In the genomic region with DNA sequence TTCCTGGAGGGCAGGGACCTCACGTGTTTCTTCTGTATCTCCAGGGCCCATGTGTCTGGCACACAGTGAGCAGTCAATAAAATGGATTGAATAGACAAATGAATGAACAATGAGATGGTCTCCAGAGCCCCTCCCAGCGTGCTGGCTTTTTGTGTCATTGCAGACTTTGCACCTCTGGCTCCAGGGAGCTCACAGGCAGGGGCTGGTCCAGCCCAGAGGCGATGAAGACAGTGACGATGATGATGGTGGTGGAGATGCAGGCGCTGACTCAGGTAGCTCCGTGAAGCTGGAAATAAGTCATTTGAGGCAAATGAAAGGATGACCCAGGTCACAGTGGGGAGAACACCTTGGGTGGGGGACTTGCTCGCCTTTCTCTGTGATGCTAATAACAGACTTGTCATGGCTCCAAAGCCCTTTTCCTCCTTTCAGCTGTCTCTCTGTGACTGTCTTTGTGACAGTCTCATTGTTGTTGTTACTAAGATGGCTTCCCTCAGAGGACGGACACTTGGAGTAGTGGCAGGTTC, we compare ENCODE assay signal across 10 cellular contexts. TPM values are rescaled to one million over a fixed set of nuclear protein-coding genes. Genes with fewer than 3 reads are reported as not detected.
DNase-seq lines count a peak whose midpoint lies in the region; TF ChIP-seq lines count a peak whose summit lies in the region.
"Had no signal": no experiment of that assay in that cellular context is flagged by ENCODE, and none has a peak within 500 bp of the region (broad histone marks: within the 10 kb centered on the region; RNA-seq: fewer than 3 reads in every experiment).

No MANE protein-coding gene starts in this region.

- DNase-seq in NCI-H146 (lab: John Stamatoyannopoulos, UW) (peak; percentile 46), NCI-H146 treated with DMSO at 0.1 percent for 48 hours (lab: John Stamatoyannopoulos, UW; ENCODE audit: unreplicated experiment) (no peak), SJSA1 (ENCODE audit: low read depth in 1 of 2, low spot score in 2 of 2) (no peak), hepatocyte (ENCODE audit: low spot score) (peak; percentile 28), spleen (no peak), NCI-H2081 (lab: John Stamatoyannopoulos, UW) (no peak), A172 (ENCODE audit: low spot score) (no peak)
- no peak for DNase-seq in stimulated activated CD4-positive, alpha-beta T cell treated with anti-CD3 and anti-CD28 coated beads, Interleukin-4, amount 100 ng/mL, for 1 hour

- no peak for TF ChIP-seq POLR2A in spleen (IDR thresholded peaks at IDR 0.05)

- 32% methylated on average over 8 of the region's 8 CpGs for WGBS in hepatocyte (ENCODE audit: low lambda C conversion rate, missing lambda C conversion rate)
- WGBS in spleen, 5 donors, result 46 to 58% (median 53%) methylated on average over 7 to 8 of the region's 8 CpGs

- H3K9me3 ChIP-seq in SJSA1 (replicated peaks) (no peaks in the 10 kb centered on the region), hepatocyte (ENCODE audit: low read depth) (no peaks in the 10 kb centered on the region), spleen (no peaks in the 10 kb centered on the region)

- peak overlapping the region; percentile 13 for H3K4me3 ChIP-seq in SJSA1
- no peak overlapping the region for H3K4me3 ChIP-seq in hepatocyte
- H3K4me3 ChIP-seq in spleen, result peak overlapping the region in 7 of 8 donors; percentile 3 to 66 (median 26)

- H3K4me2 ChIP-seq in hepatocyte, result peak overlapping the region; percentile 82

- H3K36me3 ChIP-seq in SJSA1 (no peaks in the 10 kb centered on the region), hepatocyte (replicated peaks; ENCODE audit: insufficient read depth, low read depth) (no peaks in the 10 kb centered on the region), spleen (no peaks in the 10 kb centered on the region)

- H3K4me1 ChIP-seq in SJSA1 (replicated peaks) (peaks cover 11% of the 10 kb centered on the region), hepatocyte (ENCODE audit: insufficient read depth) (peaks cover 30% of the 10 kb centered on the region), spleen (peaks cover 0 to 33% (median 23%) of the 10 kb centered on the region in 6 donors)

- no peak overlapping the region for H3K27ac ChIP-seq in SJSA1
- H3K27ac ChIP-seq in hepatocyte, result peak overlapping the region; percentile 60
- H3K27ac ChIP-seq in spleen, result peak overlapping the region in 4 of 8 donors; percentile 27 to 67 (median 32)
- H3K27ac ChIP-seq: 22Rv1 had no signal

- H4K20me1 ChIP-seq in hepatocyte (ENCODE audit: insufficient read depth, poor library complexity, severe bottlenecking), result no peaks in the 10 kb centered on the region

- H3K27me3 ChIP-seq in SJSA1 (replicated peaks), result no peaks in the 10 kb centered on the region
- no peaks in the 10 kb centered on the region for H3K27me3 ChIP-seq in hepatocyte
- peaks cover 0 to 30% (median 0%) of the 10 kb centered on the region in 7 donors for H3K27me3 ChIP-seq in spleen (replicated peaks in 1 of 7)

- H3K79me2 ChIP-seq in hepatocyte, result no peaks in the 10 kb centered on the region

- intact Hi-C loops in spleen (cut with DNase I; ENCODE audit: low total_unique reads), result loop anchor here (5.0 kb wide), 1 partner anchor 148 kb away; no protein-coding TSS in a partner anchor

- TF ChIP-seq CTCF in hepatocyte (IDR thresholded peaks at IDR 0.05; ENCODE audit: poor library complexity) (no peak), spleen (IDR thresholded peaks at IDR 0.05 in 8 of 11, conservative IDR thresholded peaks at IDR 0.05 in 3 of 11) (no peak)

- peak overlapping the region; percentile 98 for H2AFZ ChIP-seq in hepatocyte

- H3K9me2 ChIP-seq in hepatocyte (replicated peaks; ENCODE audit: insufficient read depth), result no peaks in the 10 kb centered on the region

RNA-seq across cellular contexts. Expression of gene FABP6, which starts 30.4 kb away (rescaled TPM):
- total RNA-seq in SJSA1 (2014; rRNA removed; shearing (Covaris generic)), result not detected in 2 replicates
- 51.5 and 55.7 TPM in 2 replicates for total RNA-seq in hepatocyte
- 7.2 and 12.2 TPM in 2 replicates for polyA plus RNA-seq in hepatocyte
- not detected for total RNA-seq in spleen
- under 1 TPM in 1 of 3 donors, not detected in 2; 0.24 TPM for polyA plus RNA-seq in spleen
- 0.17 and 1.5 TPM in 2 replicates for total RNA-seq in A172 (2014; rRNA removed; shearing (Covaris generic))
- total RNA-seq: liver had no signal
- polyA plus RNA-seq: liver had no signal

Comparison
In these comparisons a context has a peak if more than half of its experiments do, and no peak if none do; other contexts are left out.
1. DNase-seq: peak in NCI-H146 (single experiment) and hepatocyte (single experiment); none in NCI-H146 treated with DMSO at 0.1 percent for 48 hours (single experiment), SJSA1 (0 of 2), spleen (single experiment), NCI-H2081 (0 of 2), stimulated activated CD4-positive, alpha-beta T cell treated with anti-CD3 and anti-CD28 coated beads, Interleukin-4, amount 100 ng/mL, for 1 hour (single experiment) and A172 (single experiment).
2. RNA of gene FABP6, which starts 30.4 kb away (total RNA-seq): 51.5 to 55.7 TPM in hepatocyte; 0.17 to 1.5 TPM in A172, not detected in SJSA1 and not detected in spleen; every median in the first group is over 10 times any median in the second.